Comparison of ENCODE assay signal across 11 cellular contexts in genomic region chr3:193842029-193842782, GRCh38.
DNase-seq lines count a peak whose midpoint lies in the region; ATAC-seq and TF ChIP-seq lines count a peak whose summit lies in the region.
"Had no signal": no experiment of that assay in that cellular context is flagged by ENCODE, and none has a peak within 500 bp of the region (broad histone marks: within the 10 kb centered on the region; RNA-seq: fewer than 3 reads in every experiment).

No MANE protein-coding gene starts in this region.

- H3K9me3 Mint-ChIP-seq in memory B cell: no peaks in the 10 kb centered on the region

- H3K4me3 Mint-ChIP-seq in memory B cell: peak overlapping the region; percentile 78
- H3K4me3 Mint-ChIP-seq: T-cell had no signal

- ATAC-seq in HG02588 (IDR thresholded peaks at IDR 0.05; ENCODE audit: unreplicated experiment) (peak; percentile 78), memory B cell (ENCODE audit: low read depth) (peak; percentile 98)
- ATAC-seq: T-cell had no signal

- CTCF ChIA-PET in HEK293T (lab: Yijun Ruan, JAX): no interaction called here

- H3K27ac Mint-ChIP-seq in memory B cell: peak overlapping the region; percentile 91
- H3K27ac Mint-ChIP-seq: T-cell had no signal

- no peak for TF ChIP-seq CTCF in GM13976 (IDR thresholded peaks at IDR 0.05; ENCODE audit: borderline replicate concordance, control extremely low read depth, extremely low read depth, insufficient read depth, missing control alignments)

- no peaks in the 10 kb centered on the region for H3K27me3 Mint-ChIP-seq in memory B cell

- POLR2A ChIA-PET in HEK293T (lab: Yijun Ruan, JAX): no interaction called here

- peaks cover 23% of the 10 kb centered on the region for H3K4me1 Mint-ChIP-seq in memory B cell
- H3K4me1 Mint-ChIP-seq: T-cell had no signal

- no peaks in the 10 kb centered on the region for H3K36me3 Mint-ChIP-seq in memory B cell
- H3K36me3 Mint-ChIP-seq: T-cell had no signal

- in situ Hi-C loops in GM13976 (cut with MboI; ENCODE audit: low sequenced_read_pairs, unreplicated experiment): no loop called here

- peak; percentile 43 for DNase-seq in GM13976 (ENCODE audit: low spot score)
- DNase-seq in NCI-H526 (lab: John Stamatoyannopoulos, UW): peak; percentile 80 to 85
- peak; percentile 44 to 67 for DNase-seq in memory B cell (ENCODE audit: low spot score in 2 of 2)
- DNase-seq in NCI-H2107 (lab: John Stamatoyannopoulos, UW): no peak
- DNase-seq in inferior parietal cortex (ENCODE audit: extremely low spot score): no peak
- DNase-seq in HEK293T (ENCODE audit: extremely low spot score): no peak
- DNase-seq in GOT3 (lab: John Stamatoyannopoulos, UW): no peak
- DNase-seq: GF-D8, right lobe of liver had no signal

TF ChIP-seq in HEK293T, 16 proteins besides CTCF, POLR2A, EP300 and RAD21:
- TF ChIP-seq FOXM1 (IDR thresholded peaks at IDR 0.05; ENCODE audit: borderline replicate concordance) (no peak), ELF4 (IDR thresholded peaks at IDR 0.05) (no peak), SP1 (IDR thresholded peaks at IDR 0.05) (no peak), ZNF384 (IDR thresholded peaks at IDR 0.05) (no peak), BHLHE40 (IDR thresholded peaks at IDR 0.05; ENCODE audit: borderline replicate concordance) (no peak), SUZ12 (IDR thresholded peaks at IDR 0.05) (no peak), L3MBTL2 (conservative IDR thresholded peaks at IDR 0.05) (no peak)

Comparison
In these comparisons a context has a peak if more than half of its experiments do, and no peak if none do; other contexts are left out.
1. DNase-seq: peak in GM13976 (single experiment), NCI-H526 (2 of 2) and memory B cell (2 of 2); none in NCI-H2107 (single experiment), inferior parietal cortex (single experiment), HEK293T (single experiment) and GOT3 (single experiment).